In the genomic region with DNA sequence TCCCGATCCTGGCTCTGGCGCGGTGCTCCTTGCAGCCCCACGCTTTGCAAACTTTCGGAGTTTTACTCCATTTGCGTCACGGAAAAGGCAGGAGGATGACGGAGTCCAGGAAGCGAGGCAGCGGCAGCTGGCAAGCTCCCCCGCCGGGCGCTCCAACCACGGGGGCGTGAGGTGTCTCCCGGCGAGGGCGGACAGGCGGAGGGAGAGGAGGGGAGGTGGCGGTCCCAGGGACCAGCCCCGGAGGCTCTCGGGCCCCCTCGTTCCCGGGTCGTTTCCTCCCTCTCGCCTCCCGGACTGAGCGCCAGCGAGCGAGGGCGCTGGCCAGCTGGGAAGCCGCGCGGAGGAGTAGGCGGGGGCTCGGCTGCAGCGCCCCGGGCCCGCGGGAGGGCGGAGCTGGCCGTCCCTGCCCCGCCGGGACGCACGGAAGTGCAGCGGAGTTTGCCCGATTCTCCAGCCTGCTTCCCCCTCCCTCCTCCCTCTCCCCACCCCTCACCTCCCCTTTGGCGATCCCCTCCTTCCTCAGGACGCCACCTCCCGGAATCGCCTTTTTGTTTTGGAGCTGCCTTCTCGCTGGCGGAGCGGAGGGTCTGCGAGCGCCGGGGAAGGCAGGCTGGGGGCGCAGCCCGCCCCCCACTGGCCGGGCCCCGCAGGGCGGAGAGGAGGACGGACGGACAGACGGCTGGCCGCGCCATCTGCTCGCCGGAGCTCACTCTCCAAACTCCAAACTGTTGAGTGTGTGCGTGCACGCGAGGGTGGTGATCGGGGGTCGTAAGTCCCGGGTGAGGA, we compare ENCODE assay signal across 8 cellular contexts. TPM values are rescaled to one million over a fixed set of nuclear protein-coding genes. Genes with fewer than 3 reads are reported as not detected.
DNase-seq lines count a peak whose midpoint lies in the region; ATAC-seq, FAIRE-seq and TF ChIP-seq lines count a peak whose summit lies in the region.

A gene with protein sequence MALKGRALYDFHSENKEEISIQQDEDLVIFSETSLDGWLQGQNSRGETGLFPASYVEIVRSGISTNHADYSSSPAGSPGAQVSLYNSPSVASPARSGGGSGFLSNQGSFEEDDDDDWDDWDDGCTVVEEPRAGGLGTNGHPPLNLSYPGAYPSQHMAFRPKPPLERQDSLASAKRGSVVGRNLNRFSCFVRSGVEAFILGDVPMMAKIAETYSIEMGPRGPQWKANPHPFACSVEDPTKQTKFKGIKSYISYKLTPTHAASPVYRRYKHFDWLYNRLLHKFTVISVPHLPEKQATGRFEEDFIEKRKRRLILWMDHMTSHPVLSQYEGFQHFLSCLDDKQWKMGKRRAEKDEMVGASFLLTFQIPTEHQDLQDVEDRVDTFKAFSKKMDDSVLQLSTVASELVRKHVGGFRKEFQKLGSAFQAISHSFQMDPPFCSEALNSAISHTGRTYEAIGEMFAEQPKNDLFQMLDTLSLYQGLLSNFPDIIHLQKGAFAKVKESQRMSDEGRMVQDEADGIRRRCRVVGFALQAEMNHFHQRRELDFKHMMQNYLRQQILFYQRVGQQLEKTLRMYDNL (plus strand): TSS at position 543 of the 786 bp plus-strand sequence. CDS start 1,191 bp downstream, outside the sequence.

- H4K91ac ChIP-seq in mesenchymal stem cell (ENCODE audit: low read length): peak within 1 kb of the TSS; percentile 67

- no peak for DNase-seq in AG04449 (ENCODE audit: low read depth, low spot score)
- peak; percentile 56 for DNase-seq in GM19238 (ENCODE audit: insufficient read length, low spot score)
- DNase-seq in NCI-H774 (lab: John Stamatoyannopoulos, UW): peak; percentile 47
- DNase-seq in activated CD8-positive, alpha-beta memory T cell treated with anti-CD3 and anti-CD28 coated beads, Interleukin-2, amount 50 U/mL, for 48 hours: peak; percentile 80
- DNase-seq in endothelial cell of umbilical vein (ENCODE audit: low read depth, low spot score): peak; percentile 76
- peak; percentile 94 for DNase-seq in mesenchymal stem cell
- DNase-seq in stimulated activated CD8-positive, alpha-beta memory T cell treated with anti-CD3 and anti-CD28 coated beads, Interleukin-15, amount 100 ng/mL, for 48 hours (ENCODE audit: low read depth in 2 of 2): peak; percentile 42 to 45

- H3K9me3 ChIP-seq in endothelial cell of umbilical vein (replicated peaks; ENCODE audit: control insufficient read depth, insufficient read depth, low read length) (no peaks in the 10 kb centered on the region), mesenchymal stem cell (ENCODE audit: control insufficient read depth, low read length) (no peaks in the 10 kb centered on the region)

- H2BK5ac ChIP-seq in mesenchymal stem cell (ENCODE audit: low read depth, low read length, poor library complexity, severe bottlenecking): peak within 1 kb of the TSS; percentile 93

- H4K20me1 ChIP-seq in endothelial cell of umbilical vein (replicated peaks; ENCODE audit: control insufficient read depth, extremely low read depth, insufficient read depth, low read length): no peaks in the 10 kb centered on the region

- H3K27ac ChIP-seq in endothelial cell of umbilical vein (ENCODE audit: insufficient read depth, low read depth, low read length) (peak within 1 kb of the TSS; percentile 37), mesenchymal stem cell (ENCODE audit: low read length, poor library complexity, severe bottlenecking) (peak within 1 kb of the TSS; percentile 95)

- no peaks in the 10 kb centered on the region for H3K9me1 ChIP-seq in endothelial cell of umbilical vein (replicated peaks; ENCODE audit: control insufficient read depth, extremely low read depth, insufficient read depth, low read length)

- H3K4me2 ChIP-seq in endothelial cell of umbilical vein (ENCODE audit: insufficient read depth, low read length) (peak within 1 kb of the TSS; percentile 78), mesenchymal stem cell (ENCODE audit: low read length, poor library complexity, severe bottlenecking) (peak within 1 kb of the TSS; percentile 78)

- POLR2A ChIA-PET in AG04449 (lab: Yijun Ruan, JAX): interaction anchor here (0.8 to 6.9 kb wide), 10 partner anchors 8 to 279 kb away, joined by 3 to 64 read pairs (median 4); partner anchors contain the start of genes IMP3, MAN2C1, PTPN9 and SNUPN
- POLR2A ChIA-PET in endothelial cell of umbilical vein (lab: Charles Lee): interaction anchor here (1.1 kb wide), 1 partner anchor 9 kb away, joined by 3 read pairs; no protein-coding TSS in a partner anchor

- H3K9ac ChIP-seq in endothelial cell of umbilical vein (replicated peaks; ENCODE audit: extremely low read depth, insufficient read depth, low read length) (peak within 1 kb of the TSS; percentile 67), mesenchymal stem cell (ENCODE audit: low read length) (peak within 1 kb of the TSS; percentile 98)

- H3K79me2 ChIP-seq in endothelial cell of umbilical vein (ENCODE audit: control insufficient read depth, insufficient read depth, low read length): peaks cover 3% of the 10 kb centered on the region

- peak; percentile 90 for FAIRE-seq in endothelial cell of umbilical vein (lab: Jason Lieb, UNC)

- H3K14ac ChIP-seq in mesenchymal stem cell (ENCODE audit: low read length in 2 of 2): peak within 1 kb of the TSS in 1 of 2 experiments; percentile 96

- no TSS peak for BruUV-seq in endothelial cell of umbilical vein (replicated peaks; lab: Mats Ljungman, UMichigan)

- H3K4me3 ChIP-seq in AG04449 (ENCODE audit: low read depth, low read length) (peak within 1 kb of the TSS; percentile 87), endothelial cell of umbilical vein (replicated peaks in 1 of 3; ENCODE audit: insufficient read depth in 1 of 3, low read depth in 1 of 3, low read length in 3 of 3) (peak within 1 kb of the TSS; percentile 53 to 72 (median 64)), mesenchymal stem cell (ENCODE audit: insufficient read depth in 1 of 2, low read depth in 1 of 2, low read length in 2 of 2) (peak within 1 kb of the TSS; percentile 75 to 94)

- TF ChIP-seq POLR2A in endothelial cell of umbilical vein (IDR thresholded peaks at IDR 0.05; ENCODE audit: low read depth, low read length): no peak

- H2AFZ ChIP-seq in endothelial cell of umbilical vein (ENCODE audit: low read depth, low read length) (peak within 1 kb of the TSS; percentile 79), mesenchymal stem cell (ENCODE audit: low read depth, low read length) (peak within 1 kb of the TSS; percentile 85)

- 0% methylated on average over 38 of the region's 76 CpGs for WGBS in mesenchymal stem cell

- peak within 1 kb of the TSS; percentile 76 to 93 for H3K4ac ChIP-seq in mesenchymal stem cell (ENCODE audit: low read depth in 1 of 2, low read length in 2 of 2)

- H2AK5ac ChIP-seq in mesenchymal stem cell (ENCODE audit: low read length, severe bottlenecking): no peak within 1 kb of the TSS

- CTCF ChIA-PET in AG04449 (lab: Yijun Ruan, JAX) (interaction anchor here (0.8 to 3.3 kb wide), 12 partner anchors 9 to 281 kb away, joined by 3 to 24 read pairs (median 3); partner anchors contain the start of gene MAN2C1), endothelial cell of umbilical vein (lab: Charles Lee) (interaction anchor here (0.6 to 2.9 kb wide), 27 partner anchors 9 to 308 kb away, joined by 3 to 34 read pairs (median 6); partner anchors contain the start of genes IMP3, MAN2C1, PTPN9 and SIN3A)

- H4K8ac ChIP-seq in mesenchymal stem cell (ENCODE audit: low read length): peak within 1 kb of the TSS; percentile 69

- H2BK12ac ChIP-seq in mesenchymal stem cell (ENCODE audit: low read length in 2 of 2): peak within 1 kb of the TSS; percentile 19 to 61

- peaks cover 29% of the 10 kb centered on the region for H3K4me1 ChIP-seq in endothelial cell of umbilical vein (ENCODE audit: control insufficient read depth, extremely low read depth, insufficient read depth, low read length)
- H3K4me1 ChIP-seq in mesenchymal stem cell (ENCODE audit: control insufficient read depth, insufficient read depth, low read depth, low read length): peaks cover 38% of the 10 kb centered on the region

- peak within 1 kb of the TSS; percentile 85 to 97 for H3K18ac ChIP-seq in mesenchymal stem cell (ENCODE audit: low read depth in 1 of 2, low read length in 2 of 2)

- peak within 1 kb of the TSS in 1 of 2 experiments; percentile 63 for H3K23ac ChIP-seq in mesenchymal stem cell (ENCODE audit: low read length in 2 of 2)

- H2BK15ac ChIP-seq in mesenchymal stem cell (ENCODE audit: low read depth, poor library complexity, severe bottlenecking): peak within 1 kb of the TSS; percentile 77

- peak within 1 kb of the TSS; percentile 79 for H2BK120ac ChIP-seq in mesenchymal stem cell (ENCODE audit: low read depth, low read length)

- peak; percentile 66 for TF ChIP-seq CTCF in AG04449 (IDR thresholded peaks at IDR 0.05; ENCODE audit: insufficient read depth, low read length, missing control alignments)
- TF ChIP-seq CTCF in endothelial cell of umbilical vein (IDR thresholded peaks at IDR 0.05; ENCODE audit: extremely low read depth in 1 of 2, insufficient read depth in 1 of 2, low read depth in 1 of 2, low read length in 2 of 2): peak; percentile 67 to 74

- H3K36me3 ChIP-seq in endothelial cell of umbilical vein (ENCODE audit: control insufficient read depth in 2 of 2, extremely low read depth in 1 of 2, insufficient read depth in 2 of 2, low read length in 2 of 2) (peaks cover 0 to 2% of the 10 kb centered on the region in 2 experiments), mesenchymal stem cell (ENCODE audit: control insufficient read depth in 1 of 2, insufficient read depth in 2 of 2, low read depth in 1 of 2, low read length in 2 of 2) (peaks cover 30 to 32% of the 10 kb centered on the region in 2 experiments)

- intact Hi-C loops in endothelial cell of umbilical vein (cut with micrococcal nuclease): loop anchor here (1.0 to 2.0 kb wide), 3 partner anchors 7 to 36 kb away; partner anchors contain the start of gene IMP3

- H3K79me1 ChIP-seq in mesenchymal stem cell (replicated peaks; ENCODE audit: low read length, poor library complexity, severe bottlenecking): peaks cover 4% of the 10 kb centered on the region

- no peaks in the 10 kb centered on the region for H3K27me3 ChIP-seq in endothelial cell of umbilical vein (ENCODE audit: control insufficient read depth in 2 of 2, insufficient read depth in 2 of 2, low read length in 2 of 2)
- no peaks in the 10 kb centered on the region for H3K27me3 ChIP-seq in mesenchymal stem cell (ENCODE audit: control insufficient read depth in 1 of 2, insufficient read depth in 1 of 2, low read length in 2 of 2)

- dilution Hi-C loops in endothelial cell of umbilical vein (cut with MboI; ENCODE audit: extremely low pct_ligation_motif_present, low sequenced_read_pairs): no loop called here

- ATAC-seq in GM21515 (IDR thresholded peaks at IDR 0.05; ENCODE audit: unreplicated experiment): no peak

RNA-seq across cellular contexts. Expression of the gene that starts here (rescaled TPM):
- total RNA-seq in endothelial cell of umbilical vein: 10.6 and 12.6 TPM in 2 replicates
- polyA plus RNA-seq in endothelial cell of umbilical vein: 7.9 and 9.7 TPM in 2 replicates
- 7.6 and 8.1 TPM in 2 replicates for polyA plus RNA-seq in endothelial cell of umbilical vein (2011; cell fraction: cytosol; rRNA removed)
- 12.6 and 13.7 TPM in 2 replicates for polyA plus RNA-seq in endothelial cell of umbilical vein (2011; cell fraction: nucleus; rRNA removed)
- polyA plus RNA-seq in endothelial cell of umbilical vein (2012): 8.2 and 10.6 TPM in 2 replicates
- 15.7 and 18.5 TPM in 2 replicates for polyA minus RNA-seq in endothelial cell of umbilical vein
- 9.4 TPM for polyA minus RNA-seq in endothelial cell of umbilical vein (2011; cell fraction: cytosol; rRNA and poly(A)+ RNA removed)
- polyA minus RNA-seq in endothelial cell of umbilical vein (2011; cell fraction: nucleus; rRNA and poly(A)+ RNA removed): 8.1 and 12.2 TPM in 2 replicates
- 23.0 TPM for polyA plus RNA-seq in mesenchymal stem cell (2013, experiment 1 of 2)
- polyA plus RNA-seq in mesenchymal stem cell (2013, experiment 2 of 2): 22.6 TPM
